ENCODE assay signal across 25 cellular contexts in the genomic region with DNA sequence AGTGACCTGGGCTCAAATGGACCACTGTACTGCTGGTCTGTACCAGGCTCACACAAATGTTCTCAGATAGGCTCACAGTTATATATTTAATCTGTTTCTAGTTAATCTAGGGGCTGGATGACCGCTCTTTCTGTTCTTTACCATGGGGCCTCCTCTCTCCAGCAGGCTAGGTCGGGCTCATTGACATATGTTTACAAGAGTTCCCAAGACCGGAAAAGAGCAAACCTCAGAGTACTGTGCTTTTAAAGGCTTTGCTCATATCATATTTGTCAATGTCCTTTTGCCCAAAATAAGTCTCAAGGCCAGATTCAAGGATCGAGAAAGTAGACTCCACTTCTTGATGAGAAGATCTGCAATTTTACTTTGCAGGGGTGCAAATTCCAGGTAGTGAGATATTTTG.
"Had no signal": no experiment of that assay in that cellular context is flagged by ENCODE, and none has a peak within 500 bp of the region (broad histone marks: within the 10 kb centered on the region; RNA-seq: fewer than 3 reads in every experiment).

No MANE protein-coding gene starts in this region.

- H3K27me3 Mint-ChIP-seq: activated CD4-positive, alpha-beta memory T cell treated with anti-CD3 and anti-CD28 coated beads for 36 hours; activated CD4-positive, alpha-beta T cell treated with anti-CD3 and anti-CD28 coated beads, Interleukin-2, amount 10 ng/mL, durations not matched to agents 24 days and 14 days; activated naive CD8-positive, alpha-beta T cell treated with anti-CD3 and anti-CD28 coated beads, Interleukin-2, amount 50 U/mL, for 24 hours had no signal

- H3K9me2 ChIP-seq: SK-N-SH had no signal

- H3K4me3 Mint-ChIP-seq: activated CD4-positive, alpha-beta memory T cell treated with anti-CD3 and anti-CD28 coated beads for 36 hours; activated CD4-positive, alpha-beta T cell treated with anti-CD3 and anti-CD28 coated beads, Interleukin-2, amount 10 ng/mL, durations not matched to agents 24 days and 14 days; activated naive CD8-positive, alpha-beta T cell treated with anti-CD3 and anti-CD28 coated beads, Interleukin-2, amount 50 U/mL, for 24 hours; activated T-cell treated with anti-CD3 and anti-CD28 coated beads, Interleukin-2, amount 50 U/mL, for 4 hours; WTC11 had no signal

- H3K27ac Mint-ChIP-seq: activated CD4-positive, alpha-beta memory T cell treated with anti-CD3 and anti-CD28 coated beads for 36 hours; activated CD4-positive, alpha-beta T cell treated with anti-CD3 and anti-CD28 coated beads, Interleukin-2, amount 10 ng/mL, durations not matched to agents 24 days and 14 days; activated naive CD4-positive, alpha-beta T cell treated with anti-CD3 and anti-CD28 coated beads, Interleukin-2, amount 50 U/mL, for 72 hours; activated naive CD8-positive, alpha-beta T cell treated with anti-CD3 and anti-CD28 coated beads, Interleukin-2, amount 50 U/mL, for 24 hours; WTC11 had no signal

- H3K9ac ChIP-seq: SK-N-SH had no signal

- H3K27ac ChIP-seq: ascending aorta, body of pancreas, SJCRH30 had no signal

- DNase-seq: activated CD4-positive, alpha-beta memory T cell treated with anti-CD3 and anti-CD28 coated beads for 36 hours; activated CD4-positive, alpha-beta T cell treated with anti-CD3 and anti-CD28 coated beads, Interleukin-2, amount 10 ng/mL, durations not matched to agents 24 days and 14 days; activated CD4-positive, CD25-positive, alpha-beta regulatory T cell treated with anti-CD3 and anti-CD28 coated beads, Interleukin-2, amount 50 U/mL, for 72 hours; activated CD8-positive, alpha-beta memory T cell treated with anti-CD3 and anti-CD28 coated beads for 24 hours; activated effector memory CD4-positive, alpha-beta T cell treated with anti-CD3 and anti-CD28 coated beads, Interleukin-2, amount 50 U/mL, for 16 hours; activated naive CD4-positive, alpha-beta T cell treated with Interleukin-2 at 50 U/mL for 16 hours; activated naive CD8-positive, alpha-beta T cell treated with anti-CD3 and anti-CD28 coated beads, Interleukin-2, amount 50 U/mL, for 24 hours; activated T-cell treated with anti-CD3 and anti-CD28 coated beads, Interleukin-2, amount 50 U/mL, for 4 hours; amniotic stem cell; body of pancreas; central memory CD4-positive, alpha-beta T cell; KBM-7; NCI-H1105; NCI-H1436; NCI-H1694 treated with DMSO at 0.1 percent for 48 hours; NCI-H2029 treated with DMSO at 0.1 percent for 48 hours; NCI-H510A treated with DMSO at 0.1 percent for 48 hours; NCI-H69; RPMI8226; SJCRH30; SK-N-SH; SW 1271 had no signal

- H3K4me1 Mint-ChIP-seq: activated CD4-positive, alpha-beta T cell treated with anti-CD3 and anti-CD28 coated beads, Interleukin-2, amount 10 ng/mL, durations not matched to agents 24 days and 14 days; activated naive CD8-positive, alpha-beta T cell treated with anti-CD3 and anti-CD28 coated beads, Interleukin-2, amount 50 U/mL, for 24 hours; WTC11 had no signal

- H3K36me3 Mint-ChIP-seq: activated CD4-positive, alpha-beta memory T cell treated with anti-CD3 and anti-CD28 coated beads for 36 hours; activated naive CD4-positive, alpha-beta T cell treated with anti-CD3 and anti-CD28 coated beads, Interleukin-2, amount 50 U/mL, for 72 hours; WTC11 had no signal

- H3K4me3 ChIP-seq: ascending aorta, body of pancreas, SJCRH30 had no signal

- H3K4me2 ChIP-seq: SK-N-SH had no signal

- H3K36me3 ChIP-seq: ascending aorta, SJCRH30 had no signal

- H3K27me3 ChIP-seq: ascending aorta, body of pancreas had no signal

- H3K9me3 Mint-ChIP-seq: activated CD4-positive, alpha-beta memory T cell treated with anti-CD3 and anti-CD28 coated beads for 36 hours; activated CD4-positive, alpha-beta T cell treated with anti-CD3 and anti-CD28 coated beads, Interleukin-2, amount 10 ng/mL, durations not matched to agents 24 days and 14 days; WTC11 had no signal

- H3K9me3 ChIP-seq: ascending aorta, body of pancreas, SJCRH30, SK-N-SH had no signal

- H3K4me1 ChIP-seq: ascending aorta, body of pancreas, SJCRH30 had no signal
